In the genomic region with DNA sequence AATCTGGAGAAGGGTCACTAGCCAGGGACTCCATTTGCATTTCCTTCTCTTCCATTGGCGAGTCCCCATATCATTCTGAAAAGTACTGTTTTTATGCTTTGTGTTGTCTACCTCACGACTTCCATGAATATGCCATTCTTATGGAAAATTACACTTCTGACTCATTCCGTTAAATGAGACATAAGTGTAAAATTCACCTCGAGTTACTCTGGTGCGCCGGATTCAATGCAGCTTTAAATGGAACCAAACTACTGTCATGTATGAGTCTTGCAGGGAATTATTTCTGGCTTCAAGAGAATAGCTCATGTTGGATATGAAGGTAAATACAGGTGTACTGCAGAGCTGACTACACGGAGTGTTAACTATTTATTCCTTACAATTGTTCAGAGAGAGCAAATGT, we compare ENCODE assay signal across 18 cellular contexts.
A peak's percentile ranks its signal among the peaks of the same experiment; 100 is the strongest.
DNase-seq lines count a peak whose midpoint lies in the region; ATAC-seq and TF ChIP-seq lines count a peak whose summit lies in the region.
"Had no signal": no experiment of that assay in that cellular context is flagged by ENCODE, and none has a peak within 500 bp of the region (broad histone marks: within the 10 kb centered on the region; RNA-seq: fewer than 3 reads in every experiment).

No MANE protein-coding gene starts in this region.

- H3K9me3 Mint-ChIP-seq in GM23338 = no peaks in the 10 kb centered on the region
- H3K9me3 Mint-ChIP-seq: CD4-positive, alpha-beta T cell; CD8-positive, alpha-beta T cell had no signal

- no TSS peak for BruUV-seq in PC-9 (replicated peaks; lab: Mats Ljungman, UMichigan)

- H3F3A ChIP-seq in GM23338 (replicated peaks; ENCODE audit: low read depth) = no peaks in the 10 kb centered on the region
- no peaks in the 10 kb centered on the region for H3F3A ChIP-seq in PC-9 (ENCODE audit: insufficient read depth, low read depth)
- peaks cover 4% of the 10 kb centered on the region for H3F3A ChIP-seq in neural cell (ENCODE audit: insufficient read depth, low read length, poor library complexity, severe bottlenecking)

- H3K27ac ChIP-seq in GM23338 (ENCODE audit: low read depth) (no peak overlapping the region), PC-9 (no peak overlapping the region), neural cell (ENCODE audit: low read length) (no peak overlapping the region), WERI-Rb-1 (no peak overlapping the region)
- H3K27ac ChIP-seq: 22Rv1; A549; BLaER1 treated with 17β-estradiol and CSF1 and Interleukin-3, amounts not matched to agents 10 nM and 100 nM; C4-2B had no signal

- no peak overlapping the region for H3K4me3 Mint-ChIP-seq in GM23338
- H3K4me3 Mint-ChIP-seq: B cell; CD4-positive, alpha-beta T cell; CD8-positive, alpha-beta T cell had no signal

- H3K27me3 Mint-ChIP-seq in GM23338 (ENCODE audit: insufficient read depth, low read depth, poor library complexity) = no peaks in the 10 kb centered on the region
- H3K27me3 Mint-ChIP-seq: B cell; CD4-positive, alpha-beta T cell had no signal

- no peak overlapping the region for H3K4me2 ChIP-seq in GM23338
- no peak overlapping the region for H3K4me2 ChIP-seq in PC-9
- H3K4me2 ChIP-seq in neural cell (ENCODE audit: low read length) = no peak overlapping the region
- H3K4me2 ChIP-seq: A549; BLaER1 treated with 17β-estradiol and CSF1 and Interleukin-3, amounts not matched to agents 10 nM and 100 nM had no signal

- H3K4me1 ChIP-seq in GM23338 (ENCODE audit: insufficient read depth) (no peaks in the 10 kb centered on the region), PC-9 (replicated peaks; ENCODE audit: insufficient read depth) (no peaks in the 10 kb centered on the region)
- H3K4me1 ChIP-seq: Caco-2 had no signal

- H3K79me2 ChIP-seq in GM23338 (replicated peaks; ENCODE audit: insufficient read depth) (no peaks in the 10 kb centered on the region), PC-9 (ENCODE audit: low read depth) (no peaks in the 10 kb centered on the region), neural cell (replicated peaks; ENCODE audit: insufficient read depth, low read length) (no peaks in the 10 kb centered on the region)

- TF ChIP-seq CTCF in GM23338 (conservative IDR thresholded peaks at IDR 0.05; ENCODE audit: low read depth in 2 of 2) (no peak), PC-9 (conservative IDR thresholded peaks at IDR 0.05) (no peak), neural cell (IDR thresholded peaks at IDR 0.05; ENCODE audit: poor library complexity, severe bottlenecking) (no peak), WERI-Rb-1 (IDR thresholded peaks at IDR 0.05; ENCODE audit: low read depth, low read length) (no peak)

- DNase-seq in GM23338 (ENCODE audit: low spot score) (no peak), PC-9 (no peak), superior temporal gyrus (ENCODE audit: extremely low spot score) (peak; percentile 61), WERI-Rb-1 (no peak), NOMO-1 (lab: John Stamatoyannopoulos, UW; ENCODE audit: unreplicated experiment in 2 of 2) (no peak), amygdala (lab: John Stamatoyannopoulos, UW) (no peak)
- DNase-seq: Caco-2; Calu3; CD4-positive, alpha-beta T cell; CD8-positive, alpha-beta T cell; DMS79 treated with DMSO at 0.1 percent for 48 hours; GF-D8 had no signal

- H3K4me1 Mint-ChIP-seq in GM23338 = no peaks in the 10 kb centered on the region

- POLR2A ChIA-PET in PC-9 (lab: Charles Lee; ENCODE audit: unreplicated experiment) = no interaction called here

- no peak for TF ChIP-seq RAD21 in neural cell (conservative IDR thresholded peaks at IDR 0.05)

- H3K9me3 ChIP-seq in PC-9 (ENCODE audit: insufficient read depth, low read depth) (no peaks in the 10 kb centered on the region), neural cell (ENCODE audit: low read length) (no peaks in the 10 kb centered on the region), WERI-Rb-1 (ENCODE audit: severe bottlenecking) (no peaks in the 10 kb centered on the region)
- H3K9me3 ChIP-seq: A549; BLaER1 treated with 17β-estradiol and CSF1 and Interleukin-3, amounts not matched to agents 10 nM and 100 nM; Caco-2 had no signal

- H3K9ac ChIP-seq in neural cell (ENCODE audit: low read length) = no peak overlapping the region
- H3K9ac ChIP-seq: BLaER1 treated with 17β-estradiol and CSF1 and Interleukin-3, amounts not matched to agents 10 nM and 100 nM had no signal

- intact Hi-C loops in PC-9 (cut with micrococcal nuclease; ENCODE audit: unreplicated experiment) = no loop called here

- CTCF ChIA-PET in PC-9 (lab: Charles Lee) = no interaction called here

- H2AFZ ChIP-seq in GM23338 (peak overlapping the region; percentile 50; the same call in 1 of the 2 replicates), PC-9 (peak overlapping the region; percentile 7; the same call in 1 of the 2 replicates), neural cell (ENCODE audit: low read depth, low read length) (no peak overlapping the region)

- H3K27me3 ChIP-seq in GM23338 (ENCODE audit: insufficient read depth) (no peaks in the 10 kb centered on the region), PC-9 (ENCODE audit: insufficient read depth, low read depth) (no peaks in the 10 kb centered on the region), neural cell (ENCODE audit: insufficient read depth, low read depth, low read length) (no peaks in the 10 kb centered on the region), WERI-Rb-1 (ENCODE audit: insufficient read depth, low read depth, severe bottlenecking) (no peaks in the 10 kb centered on the region)
- H3K27me3 ChIP-seq: BLaER1 treated with 17β-estradiol and CSF1 and Interleukin-3, amounts not matched to agents 10 nM and 100 nM had no signal

- no peaks in the 10 kb centered on the region for H4K20me1 ChIP-seq in GM23338 (replicated peaks; ENCODE audit: insufficient read depth)
- no peaks in the 10 kb centered on the region for H4K20me1 ChIP-seq in PC-9 (ENCODE audit: insufficient read depth)
- no peaks in the 10 kb centered on the region for H4K20me1 ChIP-seq in neural cell (ENCODE audit: insufficient read depth)
- H4K20me1 ChIP-seq: BLaER1 treated with 17β-estradiol and CSF1 and Interleukin-3, amounts not matched to agents 10 nM and 100 nM had no signal

- H3K36me3 Mint-ChIP-seq in GM23338 (ENCODE audit: low read depth) = no peaks in the 10 kb centered on the region
- H3K36me3 Mint-ChIP-seq: CD8-positive, alpha-beta T cell had no signal

- no peak for ATAC-seq in GM23338
- ATAC-seq: A549; CD8-positive, alpha-beta T cell had no signal

- H3K36me3 ChIP-seq in GM23338 (ENCODE audit: insufficient read depth) (no peaks in the 10 kb centered on the region), PC-9 (ENCODE audit: low read depth) (no peaks in the 10 kb centered on the region), neural cell (ENCODE audit: insufficient read depth, low read length) (no peaks in the 10 kb centered on the region), WERI-Rb-1 (no peaks in the 10 kb centered on the region)
- H3K36me3 ChIP-seq: BLaER1 treated with 17β-estradiol and CSF1 and Interleukin-3, amounts not matched to agents 10 nM and 100 nM had no signal

- no peaks in the 10 kb centered on the region for H3K9me2 ChIP-seq in GM23338 (ENCODE audit: insufficient read depth)
- H3K9me2 ChIP-seq in PC-9 (ENCODE audit: insufficient read depth) = peaks cover 4% of the 10 kb centered on the region; the same call in 1 of the 2 replicates
- no peaks in the 10 kb centered on the region for H3K9me2 ChIP-seq in neural cell (ENCODE audit: insufficient read depth, low read length)

- no peak for TF ChIP-seq EP300 in neural cell (conservative IDR thresholded peaks at IDR 0.05; ENCODE audit: poor library complexity, severe bottlenecking)

- H3K27ac Mint-ChIP-seq in GM23338 = no peak overlapping the region
- H3K27ac Mint-ChIP-seq: B cell; CD4-positive, alpha-beta T cell; CD8-positive, alpha-beta T cell had no signal

- no peak overlapping the region for H3K4me3 ChIP-seq in GM23338
- H3K4me3 ChIP-seq in PC-9 = no peak overlapping the region
- peak overlapping the region; percentile 5 for H3K4me3 ChIP-seq in neural cell (ENCODE audit: low read length)
- no peak overlapping the region for H3K4me3 ChIP-seq in WERI-Rb-1 (ENCODE audit: low read depth, low read length)
- H3K4me3 ChIP-seq: A549; BLaER1 treated with 17β-estradiol and CSF1 and Interleukin-3, amounts not matched to agents 10 nM and 100 nM had no signal

TF ChIP-seq in GM23338, 12 proteins besides CTCF, POLR2A, EP300 and RAD21 (continues in another document):
- TF ChIP-seq POLR2AphosphoS5 (IDR thresholded peaks at IDR 0.05; ENCODE audit: low read depth) = no peak
- TF ChIP-seq EZH2 (IDR thresholded peaks at IDR 0.05; ENCODE audit: low read depth, unreplicated experiment) = no peak
- no peak for TF ChIP-seq ZNF114 (CRISPR knock-in tag; IDR thresholded peaks at IDR 0.05)

TF ChIP-seq in neural cell, 6 proteins besides CTCF, POLR2A, EP300 and RAD21:
- TF ChIP-seq, protein P1, sequence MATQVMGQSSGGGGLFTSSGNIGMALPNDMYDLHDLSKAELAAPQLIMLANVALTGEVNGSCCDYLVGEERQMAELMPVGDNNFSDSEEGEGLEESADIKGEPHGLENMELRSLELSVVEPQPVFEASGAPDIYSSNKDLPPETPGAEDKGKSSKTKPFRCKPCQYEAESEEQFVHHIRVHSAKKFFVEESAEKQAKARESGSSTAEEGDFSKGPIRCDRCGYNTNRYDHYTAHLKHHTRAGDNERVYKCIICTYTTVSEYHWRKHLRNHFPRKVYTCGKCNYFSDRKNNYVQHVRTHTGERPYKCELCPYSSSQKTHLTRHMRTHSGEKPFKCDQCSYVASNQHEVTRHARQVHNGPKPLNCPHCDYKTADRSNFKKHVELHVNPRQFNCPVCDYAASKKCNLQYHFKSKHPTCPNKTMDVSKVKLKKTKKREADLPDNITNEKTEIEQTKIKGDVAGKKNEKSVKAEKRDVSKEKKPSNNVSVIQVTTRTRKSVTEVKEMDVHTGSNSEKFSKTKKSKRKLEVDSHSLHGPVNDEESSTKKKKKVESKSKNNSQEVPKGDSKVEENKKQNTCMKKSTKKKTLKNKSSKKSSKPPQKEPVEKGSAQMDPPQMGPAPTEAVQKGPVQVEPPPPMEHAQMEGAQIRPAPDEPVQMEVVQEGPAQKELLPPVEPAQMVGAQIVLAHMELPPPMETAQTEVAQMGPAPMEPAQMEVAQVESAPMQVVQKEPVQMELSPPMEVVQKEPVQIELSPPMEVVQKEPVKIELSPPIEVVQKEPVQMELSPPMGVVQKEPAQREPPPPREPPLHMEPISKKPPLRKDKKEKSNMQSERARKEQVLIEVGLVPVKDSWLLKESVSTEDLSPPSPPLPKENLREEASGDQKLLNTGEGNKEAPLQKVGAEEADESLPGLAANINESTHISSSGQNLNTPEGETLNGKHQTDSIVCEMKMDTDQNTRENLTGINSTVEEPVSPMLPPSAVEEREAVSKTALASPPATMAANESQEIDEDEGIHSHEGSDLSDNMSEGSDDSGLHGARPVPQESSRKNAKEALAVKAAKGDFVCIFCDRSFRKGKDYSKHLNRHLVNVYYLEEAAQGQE (IDR thresholded peaks at IDR 0.05; ENCODE audit: borderline replicate concordance) = no peak
- TF ChIP-seq EZH2 (IDR thresholded peaks at IDR 0.05; ENCODE audit: borderline replicate concordance, insufficient read depth, low read length, poor library complexity, severe bottlenecking) = no peak
- no peak for TF ChIP-seq TAF1 (IDR thresholded peaks at IDR 0.05; ENCODE audit: low read depth)
- TF ChIP-seq SMC3 (conservative IDR thresholded peaks at IDR 0.05; ENCODE audit: poor library complexity) = no peak
- TF ChIP-seq POLR2AphosphoS5 (IDR thresholded peaks at IDR 0.05) = no peak
- TF ChIP-seq MXI1 (conservative IDR thresholded peaks at IDR 0.05; ENCODE audit: poor library complexity, severe bottlenecking) = no peak
